ENCODE assay signal across 31 cellular contexts in genomic region chr7:28975987-28976386, GRCh38. TPM values are rescaled to one million over a fixed set of nuclear protein-coding genes. Genes with fewer than 3 reads are reported as not detected.
"Had no signal": no experiment of that assay in that cellular context is flagged by ENCODE, and none has a peak within 500 bp of the region (broad histone marks: within the 10 kb centered on the region; RNA-seq: fewer than 3 reads in every experiment).

No MANE protein-coding gene starts in this region.

- H3K27ac ChIP-seq: ascending aorta, cardiac muscle cell, WERI-Rb-1 had no signal

- H3K4me1 ChIP-seq: ascending aorta had no signal

- H3K36me3 ChIP-seq: ascending aorta, cardiac muscle cell, WERI-Rb-1 had no signal

- H3K27me3 ChIP-seq: ascending aorta, cardiac muscle cell had no signal

- H3K4me3 ChIP-seq: ascending aorta, cardiac muscle cell had no signal

- DNase-seq: activated CD4-positive, alpha-beta memory T cell treated with anti-CD3 and anti-CD28 coated beads, Interleukin-2, amount 10 ng/mL, durations not matched to agents 7 days and 5 days; activated CD4-positive, alpha-beta T cell treated with anti-CD3 and anti-CD28 coated beads for 1 hour; activated CD4-positive, alpha-beta T cell treated with anti-CD3 and anti-CD28 coated beads for 48 hours; activated CD4-positive, CD25-positive, alpha-beta regulatory T cell; activated CD8-positive, alpha-beta memory T cell treated with anti-CD3 and anti-CD28 coated beads for 24 hours; activated CD8-positive, alpha-beta memory T cell treated with anti-CD3 and anti-CD28 coated beads, Interleukin-2, amount 10 ng/mL, durations not matched to agents 7 days and 5 days; activated CD8-positive, alpha-beta memory T cell treated with anti-CD3 and anti-CD28 coated beads, Interleukin-2, amount 50 U/mL, for 48 hours; activated effector memory CD4-positive, alpha-beta T cell treated with Interleukin-2 at 50 U/mL for 16 hours; activated naive CD4-positive, alpha-beta T cell; activated naive CD8-positive, alpha-beta T cell treated with anti-CD3 and anti-CD28 coated beads, Interleukin-2, amount 10 ng/mL, durations not matched to agents 7 days and 5 days; activated T-cell treated with anti-CD3 and anti-CD28 coated beads, Interleukin-2, amount 50 U/mL, for 48 hours; amygdala; KG1; MM.1S; MV-4-11; NCI-H1092; NCI-H1436 treated with DMSO at 0.1 percent for 48 hours; NCI-H1694 treated with DMSO at 0.1 percent for 48 hours; NCI-H2029; NCI-H2107; NCI-H226; NCI-H446 treated with DMSO at 0.1 percent for 48 hours; NCI-H524; SIG-M5; T1000; WERI-Rb-1 had no signal

- ATAC-seq: activated CD8-positive, alpha-beta memory T cell treated with anti-CD3 and anti-CD28 coated beads, Interleukin-2, amount 10 ng/mL, durations not matched to agents 7 days and 5 days; Panc1; SK-N-SH treated with all-trans-retinoic acid at 6 μM for 48 hours had no signal

RNA-seq across cellular contexts. Expression of gene TRIL, which starts 17.9 kb away (rescaled TPM):
- total RNA-seq: activated naive CD8-positive, alpha-beta T cell treated with anti-CD3 and anti-CD28 coated beads, Interleukin-2, amount 10 ng/mL, durations not matched to agents 7 days and 5 days; T-helper 2 cell treated with Interferon-gamma antibody and Interleukin-4, amounts not matched to agents 100 ng/mL and 5 ng/mL, for 36 hours had no signal
